In genomic region chr7:50610521-50611277, GRCh38 we compare ENCODE assay signal across 10 cellular contexts. TPM values are rescaled to one million over a fixed set of nuclear protein-coding genes. Genes with fewer than 3 reads are reported as not detected.
DNase-seq lines count a peak whose midpoint lies in the region; ATAC-seq and TF ChIP-seq lines count a peak whose summit lies in the region.
"Had no signal": no experiment of that assay in that cellular context is flagged by ENCODE, and none has a peak within 500 bp of the region (broad histone marks: within the 10 kb centered on the region; RNA-seq: fewer than 3 reads in every experiment).

No MANE protein-coding gene starts in this region.

- no peak overlapping the region for H3K27ac ChIP-seq in neuronal stem cell (replicated peaks; ENCODE audit: low read length)
- no peak overlapping the region for H3K27ac ChIP-seq in SJCRH30
- no peak overlapping the region for H3K27ac ChIP-seq in WERI-Rb-1

- no peak overlapping the region for H3K14ac ChIP-seq in neuronal stem cell (ENCODE audit: low read length)

- H2BK5ac ChIP-seq in neuronal stem cell (ENCODE audit: low read length), result no peak overlapping the region

- no peak overlapping the region for H2BK120ac ChIP-seq in neuronal stem cell (ENCODE audit: low read depth, low read length)

- H3K79me1 ChIP-seq in neuronal stem cell (ENCODE audit: low read depth, low read length), result no peaks in the 10 kb centered on the region

- no peak overlapping the region for H4K91ac ChIP-seq in neuronal stem cell (ENCODE audit: low read depth, low read length, poor library complexity)

- peak overlapping the region; percentile 67 for H3K27ac Mint-ChIP-seq in activated CD8-positive, alpha-beta memory T cell treated with anti-CD3 and anti-CD28 coated beads, Interleukin-2, amount 10 ng/mL, durations not matched to agents 7 days and 5 days

- H3K36me3 Mint-ChIP-seq in activated CD8-positive, alpha-beta memory T cell treated with anti-CD3 and anti-CD28 coated beads, Interleukin-2, amount 10 ng/mL, durations not matched to agents 7 days and 5 days, result peaks cover 6% of the 10 kb centered on the region

- peaks cover 55% of the 10 kb centered on the region for H3K4me1 Mint-ChIP-seq in activated CD8-positive, alpha-beta memory T cell treated with anti-CD3 and anti-CD28 coated beads, Interleukin-2, amount 10 ng/mL, durations not matched to agents 7 days and 5 days

- ATAC-seq in GM18861 (IDR thresholded peaks at IDR 0.05; ENCODE audit: unreplicated experiment) (peak; percentile 62), HG03469 (IDR thresholded peaks at IDR 0.05; ENCODE audit: unreplicated experiment) (peak; percentile 50), HG03045 (IDR thresholded peaks at IDR 0.05; ENCODE audit: unreplicated experiment) (no peak)
- ATAC-seq in activated CD8-positive, alpha-beta memory T cell treated with anti-CD3 and anti-CD28 coated beads, Interleukin-2, amount 10 ng/mL, durations not matched to agents 7 days and 5 days, result peak; percentile 78

- no peak overlapping the region for H3K4me2 ChIP-seq in neuronal stem cell (ENCODE audit: insufficient read depth, low read length, poor library complexity, severe bottlenecking)

- peaks cover 28 to 99% of the 10 kb centered on the region in 2 donors for H3K36me3 ChIP-seq in neuronal stem cell (replicated peaks in 1 of 2; ENCODE audit: control insufficient read depth in 2 of 2, insufficient read depth in 2 of 2, low read length in 2 of 2)
- no peaks in the 10 kb centered on the region for H3K36me3 ChIP-seq in SJCRH30
- H3K36me3 ChIP-seq in WERI-Rb-1, result no peaks in the 10 kb centered on the region

- H3K4me1 ChIP-seq in neuronal stem cell (ENCODE audit: control insufficient read depth in 2 of 2, insufficient read depth in 1 of 2, low read depth in 1 of 2, low read length in 2 of 2), result no peaks in the 10 kb centered on the region
- H3K4me1 ChIP-seq in SJCRH30, result no peaks in the 10 kb centered on the region

- H3K9me3 Mint-ChIP-seq in activated CD8-positive, alpha-beta memory T cell treated with anti-CD3 and anti-CD28 coated beads, Interleukin-2, amount 10 ng/mL, durations not matched to agents 7 days and 5 days (ENCODE audit: low read depth), result no peaks in the 10 kb centered on the region

- no peak for TF ChIP-seq CTCF in WERI-Rb-1 (IDR thresholded peaks at IDR 0.05; ENCODE audit: low read depth, low read length)

- peak; percentile 89 for DNase-seq in activated CD8-positive, alpha-beta memory T cell treated with anti-CD3 and anti-CD28 coated beads, Interleukin-2, amount 10 ng/mL, durations not matched to agents 7 days and 5 days
- DNase-seq in neuronal stem cell (ENCODE audit: low spot score) (no peak), SJCRH30 (no peak), WERI-Rb-1 (no peak), amniotic stem cell (lab: John Stamatoyannopoulos, UW) (no peak)

- no peak overlapping the region for H3K9ac ChIP-seq in neuronal stem cell (ENCODE audit: low read depth, low read length, poor library complexity)

- H2AK5ac ChIP-seq in neuronal stem cell (ENCODE audit: low read depth, low read length), result no peak overlapping the region

- H2AFZ ChIP-seq in neuronal stem cell (ENCODE audit: low read length), result no peak overlapping the region

- H3K4me3 ChIP-seq in neuronal stem cell (ENCODE audit: low read length in 2 of 2), result no peak overlapping the region
- no peak overlapping the region for H3K4me3 ChIP-seq in SJCRH30
- H3K4me3 ChIP-seq in WERI-Rb-1 (ENCODE audit: low read depth, low read length), result no peak overlapping the region
- H3K4me3 ChIP-seq: Peyer's patch had no signal

- CTCF ChIA-PET in activated CD8-positive, alpha-beta memory T cell treated with anti-CD3 and anti-CD28 coated beads, Interleukin-2, amount 10 ng/mL, durations not matched to agents 7 days and 5 days (lab: Charles Lee), result interaction anchor here (0.7 to 2.1 kb wide), 7 partner anchors 15 to 530 kb away, joined by 3 to 6 read pairs (median 4); no protein-coding TSS in a partner anchor

- no peak overlapping the region for H4K8ac ChIP-seq in neuronal stem cell (ENCODE audit: low read depth, low read length)

- H3K9me3 ChIP-seq in neuronal stem cell (replicated peaks in 1 of 2; ENCODE audit: control insufficient read depth in 2 of 2, insufficient read depth in 1 of 2, low read depth in 1 of 2, low read length in 2 of 2) (peaks cover 0 to 1% of the 10 kb centered on the region in 2 donors), SJCRH30 (replicated peaks) (no peaks in the 10 kb centered on the region), WERI-Rb-1 (ENCODE audit: severe bottlenecking) (no peaks in the 10 kb centered on the region)
- H3K9me3 ChIP-seq: Peyer's patch had no signal

- WGBS in neuronal stem cell (ENCODE audit: extremely low coverage in 2 of 2, insufficient read length in 2 of 2, insufficient replicate concordance in 1 of 2), 2 donors, result no CpG with 5 or more reads among the region's 6 CpGs

- H3K27me3 Mint-ChIP-seq in activated CD8-positive, alpha-beta memory T cell treated with anti-CD3 and anti-CD28 coated beads, Interleukin-2, amount 10 ng/mL, durations not matched to agents 7 days and 5 days, result peaks cover 21% of the 10 kb centered on the region

- no peaks in the 10 kb centered on the region for H3K27me3 ChIP-seq in neuronal stem cell (ENCODE audit: control insufficient read depth in 3 of 3, insufficient read depth in 3 of 3, low read depth in 1 of 3, low read length in 3 of 3)
- H3K27me3 ChIP-seq in SJCRH30, result no peaks in the 10 kb centered on the region; the same call in 1 of the 2 replicates
- H3K27me3 ChIP-seq in WERI-Rb-1 (ENCODE audit: insufficient read depth, low read depth, severe bottlenecking), result no peaks in the 10 kb centered on the region
- H3K27me3 ChIP-seq: Peyer's patch had no signal

- H2BK12ac ChIP-seq in neuronal stem cell (ENCODE audit: low read length), result no peak overlapping the region

- no peak overlapping the region for H3K23ac ChIP-seq in neuronal stem cell (ENCODE audit: low read depth, low read length, poor library complexity)

- no peak overlapping the region for H3K4ac ChIP-seq in neuronal stem cell (ENCODE audit: low read length)

- H3K4me3 Mint-ChIP-seq in activated CD8-positive, alpha-beta memory T cell treated with anti-CD3 and anti-CD28 coated beads, Interleukin-2, amount 10 ng/mL, durations not matched to agents 7 days and 5 days, result no peak overlapping the region

- H2BK15ac ChIP-seq in neuronal stem cell (ENCODE audit: low read length), result no peak overlapping the region

- H3K18ac ChIP-seq in neuronal stem cell (ENCODE audit: low read length), result peak overlapping the region; percentile 41

RNA-seq across cellular contexts. Expression of gene DDC, which starts 45.5 kb away (rescaled TPM):
- not detected for total RNA-seq in activated CD8-positive, alpha-beta memory T cell treated with anti-CD3 and anti-CD28 coated beads, Interleukin-2, amount 10 ng/mL, durations not matched to agents 7 days and 5 days
- not detected for polyA plus RNA-seq in neuronal stem cell (2013, experiment 1 of 2)
- polyA plus RNA-seq in neuronal stem cell (2013, experiment 2 of 2), result 0.11 TPM
- not detected in 2 replicates for total RNA-seq in SJCRH30 (2014; rRNA removed; shearing (Covaris generic))
- total RNA-seq: mononuclear cell had no signal
